In genomic region chr7:35906191-35906908, GRCh38 we compare ENCODE assay signal across 1 cellular context.
A peak's percentile ranks its signal among the peaks of the same experiment; 100 is the strongest.
TF ChIP-seq lines count a peak whose summit lies in the region.

No MANE protein-coding gene starts in this region.

TF ChIP-seq in GM12878, 131 proteins besides CTCF, POLR2A, EP300 and RAD21 (continued from another document):
- TF ChIP-seq E2F8 (IDR thresholded peaks at IDR 0.05; ENCODE audit: low read depth, partially characterized antibody), result peak; percentile 41
- no peak for TF ChIP-seq NR2C2 (IDR thresholded peaks at IDR 0.05; ENCODE audit: borderline replicate concordance, control insufficient read depth, insufficient read length, low read depth)
- TF ChIP-seq BMI1 (IDR thresholded peaks at IDR 0.05; ENCODE audit: borderline replicate concordance), result no peak
- TF ChIP-seq CBX3 (IDR thresholded peaks at IDR 0.05; ENCODE audit: borderline replicate concordance, low read depth), result no peak
- no peak for TF ChIP-seq ESRRA (IDR thresholded peaks at IDR 0.05; ENCODE audit: low read length)
- no peak for TF ChIP-seq ZBTB11 (CRISPR knock-in tag; IDR thresholded peaks at IDR 0.05)
- TF ChIP-seq HCFC1 (IDR thresholded peaks at IDR 0.05; ENCODE audit: low read length), result no peak
- TF ChIP-seq NRF1 (conservative IDR thresholded peaks at IDR 0.05; ENCODE audit: low read depth, low read length), result no peak
- TF ChIP-seq CHD2 (IDR thresholded peaks at IDR 0.05; ENCODE audit: borderline replicate concordance, low read depth, low read length), result no peak
- no peak for TF ChIP-seq SMAD5 (IDR thresholded peaks at IDR 0.05; ENCODE audit: low read depth)
- TF ChIP-seq YBX1 (IDR thresholded peaks at IDR 0.05), result no peak
- no peak for TF ChIP-seq WRNIP1 (IDR thresholded peaks at IDR 0.05; ENCODE audit: borderline replicate concordance, low read depth, low read length)
- TF ChIP-seq ATF7 (IDR thresholded peaks at IDR 0.05; ENCODE audit: low read depth), result peak; percentile 44; the same call in 1 of the 2 replicates
- TF ChIP-seq ZNF622 (IDR thresholded peaks at IDR 0.05), result no peak
- TF ChIP-seq SRF (IDR thresholded peaks at IDR 0.05; ENCODE audit: low read depth in 2 of 2, low read length in 2 of 2), result no peak
- TF ChIP-seq PRDM15 (CRISPR knock-in tag; IDR thresholded peaks at IDR 0.05), result no peak
- TF ChIP-seq BHLHE40 (IDR thresholded peaks at IDR 0.05; ENCODE audit: borderline replicate concordance in 1 of 2, low read depth in 2 of 2, low read length in 1 of 2), result no peak
- TF ChIP-seq IRF4 (IDR thresholded peaks at IDR 0.05; ENCODE audit: low read depth, low read length), result 0 out of 2 replicates have a peak, but pooled peaks have one; percentile 24
- TF ChIP-seq TAF1 (IDR thresholded peaks at IDR 0.05; ENCODE audit: borderline replicate concordance, low read depth, low read length), result no peak
- TF ChIP-seq PML (IDR thresholded peaks at IDR 0.05; ENCODE audit: low read length), result peak; percentile 52
- TF ChIP-seq RFX5 (IDR thresholded peaks at IDR 0.05; ENCODE audit: low read depth, low read length), result no peak
- TF ChIP-seq SMC3 (IDR thresholded peaks at IDR 0.05; ENCODE audit: borderline replicate concordance, low read length), result peak; percentile 72
- no peak for TF ChIP-seq TCF12 (IDR thresholded peaks at IDR 0.05; ENCODE audit: low read depth, low read length)
- TF ChIP-seq POLR2AphosphoS2 (IDR thresholded peaks at IDR 0.05; ENCODE audit: low read depth, low read length), result no peak
- peak; percentile 72; the same call in 1 of the 2 replicates for TF ChIP-seq SMARCA5 (IDR thresholded peaks at IDR 0.05)
- peak; percentile 47; the same call in 1 of the 2 replicates for TF ChIP-seq RUNX3 (IDR thresholded peaks at IDR 0.05; ENCODE audit: low read length)
- TF ChIP-seq CREM (IDR thresholded peaks at IDR 0.05; ENCODE audit: low read depth), result no peak
- TF ChIP-seq MTA2 (IDR thresholded peaks at IDR 0.05; ENCODE audit: low read depth), result peak; percentile 49; the same call in 1 of the 2 replicates
- TF ChIP-seq KLF5 (IDR thresholded peaks at IDR 0.05; ENCODE audit: partially characterized antibody), result no peak
- TF ChIP-seq POLR2AphosphoS5 (IDR thresholded peaks at IDR 0.05; ENCODE audit: low read length), result peak; percentile 67
- TF ChIP-seq POU2F2 (IDR thresholded peaks at IDR 0.05; ENCODE audit: borderline replicate concordance, low read depth, low read length), result peak; percentile 31; the same call in 1 of the 3 replicates
